1 cellular context compared by ENCODE assay signal in the genomic region with DNA sequence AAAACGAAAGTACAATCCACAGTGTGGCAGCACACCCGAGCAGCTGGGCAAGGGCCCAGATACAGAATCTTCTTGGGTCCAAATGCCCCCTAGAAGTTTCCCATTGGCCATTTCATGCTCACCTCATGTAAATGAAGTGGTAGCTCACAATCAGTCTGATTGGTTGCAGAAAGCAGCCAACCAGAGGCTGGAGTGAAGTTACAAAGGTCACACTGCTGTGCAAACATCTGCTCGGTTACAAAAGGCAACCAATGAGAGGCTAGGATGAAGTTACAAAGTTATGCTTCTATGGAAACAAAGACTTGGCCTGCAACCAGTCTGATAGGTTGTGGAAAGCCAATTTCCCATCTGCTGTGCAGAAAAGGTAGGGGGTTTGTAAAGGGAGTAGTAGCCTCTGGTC.
A peak's percentile ranks its signal among the peaks of the same experiment; 100 is the strongest.
TF ChIP-seq lines count a peak whose summit lies in the region.

No MANE protein-coding gene starts in this region.

TF ChIP-seq in K562, 482 proteins besides CTCF, POLR2A, EP300 and RAD21 (continued from another document):
- TF ChIP-seq, protein P1, sequence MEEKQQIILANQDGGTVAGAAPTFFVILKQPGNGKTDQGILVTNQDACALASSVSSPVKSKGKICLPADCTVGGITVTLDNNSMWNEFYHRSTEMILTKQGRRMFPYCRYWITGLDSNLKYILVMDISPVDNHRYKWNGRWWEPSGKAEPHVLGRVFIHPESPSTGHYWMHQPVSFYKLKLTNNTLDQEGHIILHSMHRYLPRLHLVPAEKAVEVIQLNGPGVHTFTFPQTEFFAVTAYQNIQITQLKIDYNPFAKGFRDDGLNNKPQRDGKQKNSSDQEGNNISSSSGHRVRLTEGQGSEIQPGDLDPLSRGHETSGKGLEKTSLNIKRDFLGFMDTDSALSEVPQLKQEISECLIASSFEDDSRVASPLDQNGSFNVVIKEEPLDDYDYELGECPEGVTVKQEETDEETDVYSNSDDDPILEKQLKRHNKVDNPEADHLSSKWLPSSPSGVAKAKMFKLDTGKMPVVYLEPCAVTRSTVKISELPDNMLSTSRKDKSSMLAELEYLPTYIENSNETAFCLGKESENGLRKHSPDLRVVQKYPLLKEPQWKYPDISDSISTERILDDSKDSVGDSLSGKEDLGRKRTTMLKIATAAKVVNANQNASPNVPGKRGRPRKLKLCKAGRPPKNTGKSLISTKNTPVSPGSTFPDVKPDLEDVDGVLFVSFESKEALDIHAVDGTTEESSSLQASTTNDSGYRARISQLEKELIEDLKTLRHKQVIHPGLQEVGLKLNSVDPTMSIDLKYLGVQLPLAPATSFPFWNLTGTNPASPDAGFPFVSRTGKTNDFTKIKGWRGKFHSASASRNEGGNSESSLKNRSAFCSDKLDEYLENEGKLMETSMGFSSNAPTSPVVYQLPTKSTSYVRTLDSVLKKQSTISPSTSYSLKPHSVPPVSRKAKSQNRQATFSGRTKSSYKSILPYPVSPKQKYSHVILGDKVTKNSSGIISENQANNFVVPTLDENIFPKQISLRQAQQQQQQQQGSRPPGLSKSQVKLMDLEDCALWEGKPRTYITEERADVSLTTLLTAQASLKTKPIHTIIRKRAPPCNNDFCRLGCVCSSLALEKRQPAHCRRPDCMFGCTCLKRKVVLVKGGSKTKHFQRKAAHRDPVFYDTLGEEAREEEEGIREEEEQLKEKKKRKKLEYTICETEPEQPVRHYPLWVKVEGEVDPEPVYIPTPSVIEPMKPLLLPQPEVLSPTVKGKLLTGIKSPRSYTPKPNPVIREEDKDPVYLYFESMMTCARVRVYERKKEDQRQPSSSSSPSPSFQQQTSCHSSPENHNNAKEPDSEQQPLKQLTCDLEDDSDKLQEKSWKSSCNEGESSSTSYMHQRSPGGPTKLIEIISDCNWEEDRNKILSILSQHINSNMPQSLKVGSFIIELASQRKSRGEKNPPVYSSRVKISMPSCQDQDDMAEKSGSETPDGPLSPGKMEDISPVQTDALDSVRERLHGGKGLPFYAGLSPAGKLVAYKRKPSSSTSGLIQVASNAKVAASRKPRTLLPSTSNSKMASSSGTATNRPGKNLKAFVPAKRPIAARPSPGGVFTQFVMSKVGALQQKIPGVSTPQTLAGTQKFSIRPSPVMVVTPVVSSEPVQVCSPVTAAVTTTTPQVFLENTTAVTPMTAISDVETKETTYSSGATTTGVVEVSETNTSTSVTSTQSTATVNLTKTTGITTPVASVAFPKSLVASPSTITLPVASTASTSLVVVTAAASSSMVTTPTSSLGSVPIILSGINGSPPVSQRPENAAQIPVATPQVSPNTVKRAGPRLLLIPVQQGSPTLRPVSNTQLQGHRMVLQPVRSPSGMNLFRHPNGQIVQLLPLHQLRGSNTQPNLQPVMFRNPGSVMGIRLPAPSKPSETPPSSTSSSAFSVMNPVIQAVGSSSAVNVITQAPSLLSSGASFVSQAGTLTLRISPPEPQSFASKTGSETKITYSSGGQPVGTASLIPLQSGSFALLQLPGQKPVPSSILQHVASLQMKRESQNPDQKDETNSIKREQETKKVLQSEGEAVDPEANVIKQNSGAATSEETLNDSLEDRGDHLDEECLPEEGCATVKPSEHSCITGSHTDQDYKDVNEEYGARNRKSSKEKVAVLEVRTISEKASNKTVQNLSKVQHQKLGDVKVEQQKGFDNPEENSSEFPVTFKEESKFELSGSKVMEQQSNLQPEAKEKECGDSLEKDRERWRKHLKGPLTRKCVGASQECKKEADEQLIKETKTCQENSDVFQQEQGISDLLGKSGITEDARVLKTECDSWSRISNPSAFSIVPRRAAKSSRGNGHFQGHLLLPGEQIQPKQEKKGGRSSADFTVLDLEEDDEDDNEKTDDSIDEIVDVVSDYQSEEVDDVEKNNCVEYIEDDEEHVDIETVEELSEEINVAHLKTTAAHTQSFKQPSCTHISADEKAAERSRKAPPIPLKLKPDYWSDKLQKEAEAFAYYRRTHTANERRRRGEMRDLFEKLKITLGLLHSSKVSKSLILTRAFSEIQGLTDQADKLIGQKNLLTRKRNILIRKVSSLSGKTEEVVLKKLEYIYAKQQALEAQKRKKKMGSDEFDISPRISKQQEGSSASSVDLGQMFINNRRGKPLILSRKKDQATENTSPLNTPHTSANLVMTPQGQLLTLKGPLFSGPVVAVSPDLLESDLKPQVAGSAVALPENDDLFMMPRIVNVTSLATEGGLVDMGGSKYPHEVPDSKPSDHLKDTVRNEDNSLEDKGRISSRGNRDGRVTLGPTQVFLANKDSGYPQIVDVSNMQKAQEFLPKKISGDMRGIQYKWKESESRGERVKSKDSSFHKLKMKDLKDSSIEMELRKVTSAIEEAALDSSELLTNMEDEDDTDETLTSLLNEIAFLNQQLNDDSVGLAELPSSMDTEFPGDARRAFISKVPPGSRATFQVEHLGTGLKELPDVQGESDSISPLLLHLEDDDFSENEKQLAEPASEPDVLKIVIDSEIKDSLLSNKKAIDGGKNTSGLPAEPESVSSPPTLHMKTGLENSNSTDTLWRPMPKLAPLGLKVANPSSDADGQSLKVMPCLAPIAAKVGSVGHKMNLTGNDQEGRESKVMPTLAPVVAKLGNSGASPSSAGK (IDR thresholded peaks at IDR 0.05): peak; percentile 42; the same call in 1 of the 2 replicates
- TF ChIP-seq RBM15 (IDR thresholded peaks at IDR 0.05; ENCODE audit: insufficient read depth, low read length): no peak
- peak; percentile 19; the same call in 1 of the 2 replicates for TF ChIP-seq CC2D1A (IDR thresholded peaks at IDR 0.05)
- TF ChIP-seq NR2C2 (CRISPR knock-in tag; IDR thresholded peaks at IDR 0.05): no peak
- TF ChIP-seq NR2C2 (tag; IDR thresholded peaks at IDR 0.05): 0 out of 2 replicates have a peak, but pooled peaks have one; percentile 35
- TF ChIP-seq FOXA3 (CRISPR knock-in tag; conservative IDR thresholded peaks at IDR 0.05 in 1 of 2, IDR thresholded peaks at IDR 0.05 in 1 of 2): peak; percentile 49 to 62; a peak in 2 of 4 replicates
- peak; percentile 42 for TF ChIP-seq NFYB (IDR thresholded peaks at IDR 0.05; ENCODE audit: extremely low read depth, insufficient read length)
- TF ChIP-seq NR2C1 (IDR thresholded peaks at IDR 0.05): 0 out of 2 replicates have a peak, but pooled peaks have one; percentile 28
- no peak for TF ChIP-seq NR2C1 (tag; IDR thresholded peaks at IDR 0.05)
- no peak for TF ChIP-seq ZNF212 (CRISPR knock-in tag; IDR thresholded peaks at IDR 0.05)
- TF ChIP-seq RFX1 (IDR thresholded peaks at IDR 0.05): peak; percentile 49; the same call in 1 of the 2 replicates
- no peak for TF ChIP-seq ILF3 (IDR thresholded peaks at IDR 0.05; ENCODE audit: borderline replicate concordance)
- no peak for TF ChIP-seq KDM5B (IDR thresholded peaks at IDR 0.05; ENCODE audit: insufficient replicate concordance, low read depth, low read length)
- TF ChIP-seq DIDO1 (tag; IDR thresholded peaks at IDR 0.05; ENCODE audit: low read depth): no peak
- no peak for TF ChIP-seq PTBP1 (IDR thresholded peaks at IDR 0.05; ENCODE audit: low read depth, low read length)
